15 cellular contexts compared by ENCODE assay signal in the genomic region with DNA sequence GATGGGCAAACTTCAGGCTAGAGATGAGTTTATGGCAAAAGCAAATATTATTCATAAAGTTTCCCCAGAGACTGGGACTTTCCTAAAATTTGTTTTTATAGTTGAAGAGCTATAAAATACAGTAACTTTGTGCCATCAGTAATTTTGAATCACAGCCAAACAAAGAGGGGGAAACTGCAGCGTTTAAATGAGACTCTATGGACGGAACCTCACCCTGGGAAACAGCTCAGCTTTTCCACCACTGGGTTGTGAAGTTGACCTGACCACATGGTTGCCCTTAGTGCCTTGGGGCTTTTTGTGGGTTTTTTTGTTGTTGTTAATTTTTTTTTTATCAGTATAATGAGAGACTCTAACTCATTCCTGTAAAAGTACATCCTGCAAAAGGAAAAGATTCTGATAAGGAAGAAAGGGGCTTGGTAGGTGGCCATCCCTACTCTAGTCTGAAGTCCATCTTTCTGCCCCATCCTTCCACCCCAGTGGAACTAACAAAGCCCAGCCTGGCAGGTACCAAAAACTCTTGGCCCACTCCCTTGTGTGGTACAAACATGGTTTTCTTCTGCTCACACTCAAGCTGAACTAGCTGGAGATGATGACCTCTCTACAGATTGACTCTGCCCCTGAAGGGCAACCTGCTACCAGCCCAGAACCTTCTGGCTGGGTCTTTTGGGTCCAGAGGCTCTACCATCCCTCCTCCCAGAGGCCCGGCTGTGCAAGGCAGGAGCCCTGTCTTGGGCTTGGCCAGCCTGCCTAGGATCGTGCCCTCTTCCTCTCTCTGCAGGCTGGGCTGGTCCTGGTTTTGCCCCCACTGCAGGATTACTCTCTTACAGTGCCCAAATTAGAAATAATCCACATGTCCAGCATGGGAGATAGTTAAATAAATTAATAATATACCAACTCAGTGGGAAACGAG. TPM values are rescaled to one million over a fixed set of nuclear protein-coding genes. Genes with fewer than 3 reads are reported as not detected.
DNase-seq lines count a peak whose midpoint lies in the region; ATAC-seq, FAIRE-seq and TF ChIP-seq lines count a peak whose summit lies in the region.
"Had no signal": no experiment of that assay in that cellular context is flagged by ENCODE, and none has a peak within 500 bp of the region (broad histone marks: within the 10 kb centered on the region; RNA-seq: fewer than 3 reads in every experiment).

No MANE protein-coding gene starts in this region.

- H3K4me3 Mint-ChIP-seq in T-helper 17 cell (no peak overlapping the region), CD14-positive monocyte (no peak overlapping the region), Caco-2 (ENCODE audit: unreplicated experiment) (no peak overlapping the region)

- POLR2A ChIA-PET in Caco-2 (lab: Charles Lee) = no interaction called here

- intact Hi-C loops in CD14-positive monocyte (cut with micrococcal nuclease) (loop anchor here in 1 of 2 donors (10.0 kb wide), 1 partner anchor 275 kb away; no protein-coding TSS in a partner anchor), Caco-2 (cut with micrococcal nuclease; ENCODE audit: unreplicated experiment) (loop anchor here (10.0 kb wide), 1 partner anchor 305 kb away; no protein-coding TSS in a partner anchor)

- TF ChIP-seq CTCF in GM06990 (IDR thresholded peaks at IDR 0.05; ENCODE audit: insufficient read depth, low read length, poor library complexity, severe bottlenecking) (no peak), fibroblast of villous mesenchyme (IDR thresholded peaks at IDR 0.05; ENCODE audit: insufficient read depth, low read depth, low read length) (no peak), CD14-positive monocyte (IDR thresholded peaks at IDR 0.05) (no peak), Caco-2 (IDR thresholded peaks at IDR 0.05; ENCODE audit: insufficient read depth in 1 of 2, low read depth in 1 of 2, low read length in 1 of 2, severe bottlenecking in 1 of 2, unreplicated experiment in 1 of 2) (no peak)

- no peak for TF ChIP-seq POLR2A in GM12892 (IDR thresholded peaks at IDR 0.05; ENCODE audit: low read depth, low read length)

- H3K27ac Mint-ChIP-seq in T-helper 17 cell = peak overlapping the region; percentile 45
- peak overlapping the region in 1 of 7 donors; percentile 21 for H3K27ac Mint-ChIP-seq in CD14-positive monocyte
- no peak overlapping the region for H3K27ac Mint-ChIP-seq in Caco-2 (ENCODE audit: unreplicated experiment)

- H3K9me3 Mint-ChIP-seq in CD14-positive monocyte = peaks cover 0 to 1% (median 0%) of the 10 kb centered on the region in 7 donors
- no peaks in the 10 kb centered on the region for H3K9me3 Mint-ChIP-seq in Caco-2 (ENCODE audit: unreplicated experiment)

- no peak overlapping the region for H3K4me3 ChIP-seq in GM06990 (replicated peaks; ENCODE audit: low read depth, low read length)
- H3K4me3 ChIP-seq in fibroblast of villous mesenchyme (ENCODE audit: low read depth, low read length) = no peak overlapping the region
- no peak overlapping the region for H3K4me3 ChIP-seq in Caco-2 (ENCODE audit: low read depth, low read length)
- H3K4me3 ChIP-seq: Peyer's patch, right lobe of liver had no signal

- H3K4me1 ChIP-seq in Caco-2 = no peaks in the 10 kb centered on the region
- H3K4me1 ChIP-seq: Peyer's patch had no signal

- CTCF ChIA-PET in Caco-2 (lab: Charles Lee) = interaction anchor here (0.7 to 1.0 kb wide), 2 partner anchors 41 to 275 kb away, joined by 3 read pairs; no protein-coding TSS in a partner anchor

- ATAC-seq in T-helper 17 cell = no peak
- ATAC-seq: right lobe of liver had no signal

- no TSS peak for BruUV-seq in Caco-2 (replicated peaks; lab: Mats Ljungman, UMichigan)

- no peaks in the 10 kb centered on the region for H3K36me3 ChIP-seq in GM06990 (ENCODE audit: control insufficient read depth, insufficient read depth, low read length)
- no peaks in the 10 kb centered on the region for H3K36me3 ChIP-seq in Caco-2 (ENCODE audit: control insufficient read depth, insufficient read depth, low read length)

- no peak for FAIRE-seq in GM12892 (lab: Jason Lieb, UNC)

- peaks cover 3% of the 10 kb centered on the region for H3K36me3 Mint-ChIP-seq in T-helper 17 cell (ENCODE audit: low read depth)
- peaks cover 87 to 97% of the 10 kb centered on the region in 2 donors for H3K36me3 Mint-ChIP-seq in CD14-positive monocyte
- peaks cover 28% of the 10 kb centered on the region for H3K36me3 Mint-ChIP-seq in Caco-2 (ENCODE audit: insufficient read depth, unreplicated experiment)

- DNase-seq in A172 (ENCODE audit: low spot score) (peak; percentile 37), GM06990 (ENCODE audit: extremely low read depth, insufficient read length) (peak; percentile 39), T-helper 17 cell (no peak), fibroblast of villous mesenchyme (ENCODE audit: low read depth) (peak; percentile 37), GM12892 (ENCODE audit: insufficient read length) (no peak), CD14-positive monocyte (ENCODE audit: low spot score) (no peak), Caco-2 (no peak), anterior cingulate cortex (lab: John Stamatoyannopoulos, UW) (no peak)
- DNase-seq: activated effector memory CD4-positive, alpha-beta T cell treated with anti-CD3 and anti-CD28 coated beads, Interleukin-2, amount 50 U/mL, for 16 hours; COR-L47; cortex of kidney; foreskin fibroblast; islet precursor cell; Peyer's patch; right lobe of liver had no signal

- H3K9me3 ChIP-seq in T-helper 17 cell (ENCODE audit: control insufficient read depth, low read length, poor library complexity, severe bottlenecking) = no peaks in the 10 kb centered on the region
- no peaks in the 10 kb centered on the region for H3K9me3 ChIP-seq in Caco-2
- H3K9me3 ChIP-seq: Peyer's patch, right lobe of liver had no signal

- H3K27me3 Mint-ChIP-seq in T-helper 17 cell = no peaks in the 10 kb centered on the region
- H3K27me3 Mint-ChIP-seq in CD14-positive monocyte (ENCODE audit: low read depth in 3 of 3) = no peaks in the 10 kb centered on the region
- H3K27me3 Mint-ChIP-seq in Caco-2 (ENCODE audit: insufficient read depth, unreplicated experiment) = no peaks in the 10 kb centered on the region

- H3K4me1 Mint-ChIP-seq in T-helper 17 cell (peaks cover 10% of the 10 kb centered on the region), CD14-positive monocyte (no peaks in the 10 kb centered on the region), Caco-2 (ENCODE audit: low read depth, unreplicated experiment) (no peaks in the 10 kb centered on the region)

- H3K27me3 ChIP-seq in GM06990 (replicated peaks; ENCODE audit: control insufficient read depth, insufficient read depth, low read length) (no peaks in the 10 kb centered on the region), Caco-2 (replicated peaks; ENCODE audit: control insufficient read depth, insufficient read depth, low read length) (no peaks in the 10 kb centered on the region)
- H3K27me3 ChIP-seq: Peyer's patch, right lobe of liver had no signal

RNA-seq across cellular contexts. Expression of gene RLBP1, which starts 41.2 kb away (rescaled TPM):
- not detected in 2 replicates for total RNA-seq in A172 (2014; rRNA removed; shearing (Covaris generic))
- total RNA-seq in T-helper 17 cell (not detected), fibroblast of villous mesenchyme (not detected in 2 replicates), Caco-2 (2022) (not detected in 2 replicates)
- not detected for polyA plus RNA-seq in GM12892 (2012; ENCODE audit: missing spikeins)
- polyA plus RNA-seq in CD14-positive monocyte = not detected
- total RNA-seq: Peyer's patch, right lobe of liver had no signal

Comparison
In these comparisons a context has a peak if more than half of its experiments do, and no peak if none do; other contexts are left out.
1. DNase-seq: peak in A172 (single experiment), GM06990 (single experiment) and fibroblast of villous mesenchyme (single experiment); none in T-helper 17 cell (0 of 3), GM12892 (single experiment), CD14-positive monocyte (single experiment), Caco-2 (0 of 2) and anterior cingulate cortex (0 of 58).